8 cellular contexts compared by ENCODE assay signal in genomic region chr15:90648137-90649070, GRCh38.
DNase-seq lines count a peak whose midpoint lies in the region; ATAC-seq, FAIRE-seq and TF ChIP-seq lines count a peak whose summit lies in the region.

No MANE protein-coding gene starts in this region.

- no peaks in the 10 kb centered on the region for H3K79me2 ChIP-seq in MM.1S (ENCODE audit: low read length)

- no peaks in the 10 kb centered on the region for H3K36me3 ChIP-seq in MM.1S (replicated peaks; ENCODE audit: insufficient read depth, low read length)

- peaks cover 47% of the 10 kb centered on the region for H3K27me3 ChIP-seq in MM.1S (replicated peaks; ENCODE audit: insufficient read depth, low read length)

- peak; percentile 49 for ATAC-seq in GM21526 (IDR thresholded peaks at IDR 0.05; ENCODE audit: low FRiP score, unreplicated experiment)
- peak; percentile 84 for ATAC-seq in left ventricle myocardium superior
- ATAC-seq in HG03469 (IDR thresholded peaks at IDR 0.05; ENCODE audit: unreplicated experiment): no peak

- H3K4me2 ChIP-seq in MM.1S (ENCODE audit: low read depth, low read length): no peak overlapping the region

- H3K9me2 ChIP-seq in MM.1S (replicated peaks; ENCODE audit: insufficient read depth, low read length): no peaks in the 10 kb centered on the region

- intact Hi-C loops in left ventricle myocardium superior (cut with micrococcal nuclease): loop anchor here (5.0 kb wide), 1 partner anchor 239 kb away; no protein-coding TSS in a partner anchor

- FAIRE-seq in D721Med (lab: Jason Lieb, UNC): no peak

- H3F3A ChIP-seq in MM.1S (ENCODE audit: insufficient read depth, low read length): no peaks in the 10 kb centered on the region

- no peak overlapping the region for H3K9ac ChIP-seq in MM.1S (ENCODE audit: low read length)

- H3K9me3 ChIP-seq in MM.1S (replicated peaks; ENCODE audit: insufficient read depth, low read length): no peaks in the 10 kb centered on the region

- H4K20me1 ChIP-seq in MM.1S (ENCODE audit: insufficient read depth, low read length): no peaks in the 10 kb centered on the region

- peak; percentile 93 for TF ChIP-seq CTCF in D721Med (IDR thresholded peaks at IDR 0.05; ENCODE audit: insufficient read depth, missing control alignments)
- peak; percentile 89 for TF ChIP-seq CTCF in MM.1S (IDR thresholded peaks at IDR 0.05; ENCODE audit: low read length)

- H3K27ac ChIP-seq in MM.1S (ENCODE audit: low read length) (no peak overlapping the region), angular gyrus (ENCODE audit: low read depth, low read length) (peak overlapping the region; percentile 35)

- H3K4me3 ChIP-seq in MM.1S (ENCODE audit: low read length): no peak overlapping the region

- H2AFZ ChIP-seq in MM.1S (ENCODE audit: low read length): no peak overlapping the region

- H3K4me1 ChIP-seq in MM.1S (ENCODE audit: low read length): no peaks in the 10 kb centered on the region

- peak; percentile 51 for DNase-seq in D721Med (ENCODE audit: insufficient read length, low spot score)
- peak; percentile 65 for DNase-seq in MM.1S
- peak; percentile 42 for DNase-seq in T follicular helper cell (ENCODE audit: low read depth)
- DNase-seq in left ventricle myocardium superior: peak; percentile 56
- peak; percentile 72 for DNase-seq in retina
